8 cellular contexts compared by ENCODE assay signal in genomic region chr18:77944533-77944932, GRCh38.
"Had no signal": no experiment of that assay in that cellular context is flagged by ENCODE, and none has a peak within 500 bp of the region (broad histone marks: within the 10 kb centered on the region; RNA-seq: fewer than 3 reads in every experiment).

No MANE protein-coding gene starts in this region.

- ATAC-seq: GM12878 had no signal

- H3K4me3 ChIP-seq: GM12878 had no signal

- DNase-seq: GDM1, GF-D8 had no signal

- FAIRE-seq: G401.6, GM12878, GM12891, GM12892, GM18507, GM19239 had no signal
